32 cellular contexts compared by ENCODE assay signal in the genomic region with DNA sequence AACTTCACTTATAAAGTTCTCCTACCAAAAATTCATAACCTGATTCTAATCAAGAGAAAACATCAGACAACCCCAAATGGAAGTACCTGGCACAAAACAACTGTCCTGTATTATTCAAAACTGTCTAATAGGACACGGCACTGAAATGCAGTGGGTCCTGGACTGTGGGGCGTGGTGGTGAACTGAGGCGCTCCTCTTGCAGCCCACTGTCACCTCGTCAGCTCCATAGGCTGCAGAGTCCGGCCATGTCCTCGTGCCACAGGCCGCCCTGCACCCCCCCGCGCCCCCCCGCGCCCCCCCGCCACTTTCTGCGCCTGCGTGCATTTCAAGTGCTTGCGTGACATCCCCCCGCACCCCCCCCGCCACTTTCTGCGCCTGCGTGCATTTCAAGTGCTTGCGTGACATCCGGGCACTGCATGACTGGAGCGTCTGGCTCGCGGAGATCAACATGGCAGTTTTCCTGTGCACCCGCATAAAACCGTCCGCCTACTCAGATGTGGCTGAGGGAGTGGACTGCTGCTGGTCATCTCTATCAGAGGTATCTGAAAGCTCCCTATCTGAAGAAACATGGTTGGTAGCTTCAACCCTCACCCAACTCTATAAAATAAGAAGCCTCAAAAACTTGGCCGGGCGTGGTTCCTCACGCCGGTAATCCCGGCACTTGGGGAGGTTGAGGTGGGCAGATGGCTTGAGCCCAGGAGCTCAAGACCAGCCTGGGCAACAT. TPM values are rescaled to one million over a fixed set of nuclear protein-coding genes. Genes with fewer than 3 reads are reported as not detected.
DNase-seq lines count a peak whose midpoint lies in the region; ATAC-seq, FAIRE-seq and TF ChIP-seq lines count a peak whose summit lies in the region.
"Had no signal": no experiment of that assay in that cellular context is flagged by ENCODE, and none has a peak within 500 bp of the region (broad histone marks: within the 10 kb centered on the region; RNA-seq: fewer than 3 reads in every experiment).

No MANE protein-coding gene starts in this region.

- H3K79me2 ChIP-seq in K562 (ENCODE audit: control insufficient read depth, insufficient read depth, low read length), result peaks cover 48% of the 10 kb centered on the region
- H3K79me2 ChIP-seq in trophoblast cell (ENCODE audit: control insufficient read depth, insufficient read depth, low read length, poor library complexity), result no peaks in the 10 kb centered on the region

- intact Hi-C loops in Panc1 (cut with micrococcal nuclease; ENCODE audit: unreplicated experiment) (no loop called here), K562 (cut with micrococcal nuclease) (loop anchor here (5.0 kb wide), 1 partner anchor 314 kb away; the partner anchor contains the start of gene TMSB4X)
- intact Hi-C loops in CD4-positive, alpha-beta T cell (cut with DNase I, micrococcal nuclease), result no loop called here

- H3K27ac ChIP-seq in Panc1 (ENCODE audit: low read length) (peak overlapping the region; percentile 39; the same call in 1 of the 2 replicates), K562 (ENCODE audit: extremely low read depth, low read depth, low read length) (peak overlapping the region; percentile 90), trophoblast cell (ENCODE audit: low read depth, low read length) (no peak overlapping the region)
- H3K27ac ChIP-seq in CD4-positive, alpha-beta T cell (ENCODE audit: low read depth, low read length), result no peak overlapping the region
- H3K27ac ChIP-seq: BLaER1 had no signal

- H3K9me3 Mint-ChIP-seq in CD4-positive, alpha-beta T cell, result no peaks in the 10 kb centered on the region
- H3K9me3 Mint-ChIP-seq: CD8-positive, alpha-beta T cell had no signal

- no peaks in the 10 kb centered on the region for H3K9me1 ChIP-seq in K562 (ENCODE audit: control insufficient read depth, insufficient read depth, low read length)

- no peak overlapping the region for H3K23ac ChIP-seq in trophoblast cell (ENCODE audit: low read length)

- TF ChIP-seq CTCF in Panc1 (IDR thresholded peaks at IDR 0.05) (no peak), K562 (IDR thresholded peaks at IDR 0.05 in 2 of 3, conservative IDR thresholded peaks at IDR 0.05 in 1 of 3; ENCODE audit: insufficient read depth in 2 of 3, low read depth in 1 of 3, low read length in 3 of 3) (no peak)
- no peak for TF ChIP-seq CTCF in CD4-positive, alpha-beta T cell (IDR thresholded peaks at IDR 0.05)

- H3K4me3 ChIP-seq in Panc1 (ENCODE audit: low read depth in 2 of 2, low read length in 2 of 2) (no peak overlapping the region), K562 (peak overlapping the region; percentile 58), trophoblast cell (ENCODE audit: low read depth, low read length) (no peak overlapping the region)
- H3K4me3 ChIP-seq: BLaER1, GM12878 had no signal

- no peak overlapping the region for H3K4me3 Mint-ChIP-seq in CD4-positive, alpha-beta T cell
- H3K4me3 Mint-ChIP-seq: CD14-positive monocyte; CD4-positive, CD25-positive, alpha-beta regulatory T cell; CD8-positive, alpha-beta T cell had no signal

- H4K91ac ChIP-seq in trophoblast cell (ENCODE audit: low read depth, low read length), result peak overlapping the region; percentile 6

- no TSS peak for BruUV-seq in Panc1 (replicated peaks; lab: Mats Ljungman, UMichigan)
- no TSS peak for BruUV-seq in K562 (replicated peaks; lab: Mats Ljungman, UMichigan)

- no peak overlapping the region for H3K27ac Mint-ChIP-seq in CD4-positive, alpha-beta T cell
- H3K27ac Mint-ChIP-seq: CD14-positive monocyte; CD4-positive, CD25-positive, alpha-beta regulatory T cell; CD8-positive, alpha-beta T cell had no signal

- TF ChIP-seq EP300 in K562 (IDR thresholded peaks at IDR 0.05; ENCODE audit: low read length), result no peak

- no peak overlapping the region for H2BK12ac ChIP-seq in trophoblast cell (ENCODE audit: low read length)

- in situ Hi-C loops in Panc1 (cut with HindIII; ENCODE audit: low pct_unique_long_range_greater_than_20kb, low sequenced_read_pairs) (no loop called here), K562 (cut with MboI) (no loop called here)

- H3K4me1 ChIP-seq in Panc1 (ENCODE audit: control insufficient read depth, insufficient read depth, low read length) (no peaks in the 10 kb centered on the region), K562 (replicated peaks in 1 of 2; ENCODE audit: control insufficient read depth in 2 of 2, insufficient read depth in 2 of 2, low read length in 2 of 2) (peaks cover 2 to 24% of the 10 kb centered on the region in 2 experiments; a peak in 4 of 5 replicates), trophoblast cell (ENCODE audit: control insufficient read depth in 1 of 2, insufficient read depth in 2 of 2, low read length in 2 of 2) (no peaks in the 10 kb centered on the region)
- H3K4me1 ChIP-seq: BE2C, BLaER1 had no signal

- H4K12ac ChIP-seq in trophoblast cell (ENCODE audit: low read depth, low read length), result no peak overlapping the region

- no peaks in the 10 kb centered on the region for H3K36me3 Mint-ChIP-seq in CD4-positive, alpha-beta T cell (ENCODE audit: low read depth)
- H3K36me3 Mint-ChIP-seq: CD14-positive monocyte; CD4-positive, CD25-positive, alpha-beta regulatory T cell; CD8-positive, alpha-beta T cell had no signal

- H3K9me3 ChIP-seq in Panc1 (ENCODE audit: control insufficient read depth, insufficient read depth, low read depth, low read length) (no peaks in the 10 kb centered on the region), K562 (replicated peaks; ENCODE audit: control insufficient read depth, insufficient read depth, low read depth, low read length) (no peaks in the 10 kb centered on the region), trophoblast cell (ENCODE audit: insufficient read depth, low read depth, low read length) (no peaks in the 10 kb centered on the region)
- no peaks in the 10 kb centered on the region for H3K9me3 ChIP-seq in CD4-positive, alpha-beta T cell (ENCODE audit: control insufficient read depth, low read length)
- H3K9me3 ChIP-seq: BE2C had no signal

- DNase-seq in DMS114 treated with DMSO at 0.1 percent for 48 hours (lab: John Stamatoyannopoulos, UW; ENCODE audit: unreplicated experiment) (peak; percentile 3), Panc1 (ENCODE audit: low read depth, low spot score) (no peak), K562 (ENCODE audit: extremely low read depth in 1 of 4, low spot score in 3 of 4) (peak; percentile 33 to 84 (median 43)), trophoblast cell (peak in 1 of 2 donors; percentile 40)
- DNase-seq in CD4-positive, alpha-beta T cell, result no peak
- DNase-seq: 8988T; ACHN; BE2C; C1 segment of cervical spinal cord; Caco-2; Calu3; CD4-positive, CD25-positive, alpha-beta regulatory T cell; CD8-positive, alpha-beta T cell; DMS153; DMS53; DMS79; DND-41; EL; GDM1 had no signal

- no peak for TF ChIP-seq RAD21 in K562 (CRISPR knock-in tag; conservative IDR thresholded peaks at IDR 0.05 in 1 of 2, IDR thresholded peaks at IDR 0.05 in 1 of 2)

- no peaks in the 10 kb centered on the region for H3K36me3 ChIP-seq in Panc1 (ENCODE audit: control insufficient read depth, insufficient read depth, low read length)
- peaks cover 9% of the 10 kb centered on the region; the same call in 2 of the 3 replicates for H3K36me3 ChIP-seq in K562 (ENCODE audit: control insufficient read depth, insufficient read depth, low read length)
- no peaks in the 10 kb centered on the region for H3K36me3 ChIP-seq in trophoblast cell (ENCODE audit: control insufficient read depth in 1 of 2, insufficient read depth in 2 of 2, low read length in 2 of 2)
- H3K36me3 ChIP-seq: BE2C, BLaER1 had no signal

- peak; percentile 55 for FAIRE-seq in K562 (lab: Jason Lieb, UNC)
- FAIRE-seq: A204.1, D721Med, GM12878, GM12892 had no signal

- no peak overlapping the region for H3K14ac ChIP-seq in trophoblast cell (ENCODE audit: low read length)

- H2BK5ac ChIP-seq in trophoblast cell (ENCODE audit: low read depth, low read length, poor library complexity), result no peak overlapping the region

- no peaks in the 10 kb centered on the region for H3K79me1 ChIP-seq in trophoblast cell (ENCODE audit: low read length)

- no peaks in the 10 kb centered on the region for H3K4me1 Mint-ChIP-seq in CD4-positive, alpha-beta T cell (ENCODE audit: low read depth)
- H3K4me1 Mint-ChIP-seq: CD14-positive monocyte had no signal

- CTCF ChIA-PET in Panc1 (lab: Charles Lee) (no interaction called here), K562 (lab: Yijun Ruan, JAX; ENCODE audit: low intra/inter-chr PET ratio) (no interaction called here)
- CTCF ChIA-PET in CD4-positive, alpha-beta T cell (lab: Charles Lee), result interaction anchor here (0.6 to 0.7 kb wide), 2 partner anchors 24 to 93 kb away, joined by 5 read pairs; no protein-coding TSS in a partner anchor

- POLR2A ChIA-PET in Panc1 (lab: Charles Lee), result no interaction called here
- POLR2A ChIA-PET in K562 (lab: Yijun Ruan, JAX), result interaction anchor here (0.6 to 2.0 kb wide), 3 partner anchors 12 to 316 kb away, joined by 3 to 10 read pairs (median 9); partner anchors contain the start of gene TMSB4X
- POLR2A ChIA-PET in CD4-positive, alpha-beta T cell (lab: Charles Lee), result no interaction called here

- H4K8ac ChIP-seq in trophoblast cell (ENCODE audit: low read depth, low read length), result no peak overlapping the region

- no peaks in the 10 kb centered on the region for H4K20me1 ChIP-seq in K562 (replicated peaks; ENCODE audit: control insufficient read depth, insufficient read depth, low read length)
- H4K20me1 ChIP-seq: BLaER1 had no signal

- H3K4me2 ChIP-seq in K562 (ENCODE audit: insufficient read depth, low read length) (peak overlapping the region; percentile 73), trophoblast cell (ENCODE audit: low read length) (no peak overlapping the region)
- H3K4me2 ChIP-seq: BLaER1 had no signal

- no peaks in the 10 kb centered on the region for H3K27me3 Mint-ChIP-seq in CD4-positive, alpha-beta T cell
- H3K27me3 Mint-ChIP-seq: CD4-positive, CD25-positive, alpha-beta regulatory T cell had no signal

- peak; percentile 82 for TF ChIP-seq POLR2A in K562 (conservative IDR thresholded peaks at IDR 0.05)

- WGBS in K562 (ENCODE audit: insufficient coverage, low coverage, missing lambda C conversion rate), result 29% methylated on average over 16 of the region's 32 CpGs
- no CpG with 5 or more reads among the region's 32 CpGs for WGBS in trophoblast cell (ENCODE audit: extremely low coverage, insufficient coverage, insufficient read length)

- no peaks in the 10 kb centered on the region for H3K27me3 ChIP-seq in Panc1 (ENCODE audit: control insufficient read depth, insufficient read depth, low read length)
- no peaks in the 10 kb centered on the region for H3K27me3 ChIP-seq in K562 (ENCODE audit: control insufficient read depth in 2 of 2, insufficient read depth in 2 of 2, low read length in 2 of 2)
- H3K27me3 ChIP-seq in trophoblast cell (ENCODE audit: insufficient read depth, low read length), result no peaks in the 10 kb centered on the region
- H3K27me3 ChIP-seq in CD4-positive, alpha-beta T cell (ENCODE audit: control insufficient read depth, insufficient read depth, low read length), result no peaks in the 10 kb centered on the region
- H3K27me3 ChIP-seq: BE2C had no signal

- H2BK120ac ChIP-seq in trophoblast cell (ENCODE audit: insufficient read depth, low read length, poor library complexity), result no peak overlapping the region

- no peak overlapping the region for H3K18ac ChIP-seq in trophoblast cell (ENCODE audit: low read length)

- H2AFZ ChIP-seq in K562 (ENCODE audit: low read depth, low read length) (0 out of 2 replicates have a peak overlapping the region, but pooled peaks have one; percentile 68), trophoblast cell (ENCODE audit: insufficient read depth, low read length, poor library complexity) (no peak overlapping the region)

- H3K4ac ChIP-seq in trophoblast cell (ENCODE audit: low read depth, low read length), result no peak overlapping the region

- H3K9ac ChIP-seq in K562 (ENCODE audit: insufficient read depth in 1 of 2, low read depth in 2 of 2, low read length in 2 of 2) (peak overlapping the region; percentile 88 to 90), trophoblast cell (ENCODE audit: low read length) (no peak overlapping the region)
- H3K9ac ChIP-seq: BLaER1 had no signal

- ATAC-seq in Panc1 (no peak), K562 (peak; percentile 82), HG02798 (IDR thresholded peaks at IDR 0.05; ENCODE audit: poor library complexity, unreplicated experiment) (no peak), GM19328 (IDR thresholded peaks at IDR 0.05; ENCODE audit: unreplicated experiment) (no peak), HG02852 (IDR thresholded peaks at IDR 0.05; ENCODE audit: unreplicated experiment) (no peak)
- no peak for ATAC-seq in CD4-positive, alpha-beta T cell (ENCODE audit: poor library complexity)
- ATAC-seq: CD8-positive, alpha-beta T cell; GM12878 had no signal

- no peak overlapping the region for H2AK5ac ChIP-seq in trophoblast cell (ENCODE audit: low read length)

RNA-seq across cellular contexts. Expression of gene ATXN3L, which starts 28.8 kb away (rescaled TPM):
- total RNA-seq in Panc1 (2021; ENCODE audit: unreplicated experiment) (not detected), K562 (2014; rRNA removed) (not detected in 2 replicates), K562 (2014; rRNA removed; fragmentation: Illumina TruSeq; extraction: Trizol) (not detected in 2 replicates), K562 (2015; rRNA removed; fragmentation: Illumina TruSeq; extraction: Trizol) (not detected in 2 replicates), K562 (2021) (not detected in 2 replicates)
- not detected for polyA plus RNA-seq in Panc1 (2012; ENCODE audit: insufficient read length)
- 0.21 and 0.67 TPM in 2 replicates for total RNA-seq in K562 (2011; cell fraction: chromatin; rRNA removed; ENCODE audit: low replicate concordance)
- not detected in 2 replicates for total RNA-seq in K562 (2011; cell fraction: nucleolus; rRNA removed)
- total RNA-seq in K562 (2011; cell fraction: nucleoplasm; rRNA removed), result not detected in 2 replicates
- polyA plus RNA-seq in K562 (2011; rRNA removed) (not detected in 2 replicates), K562 (2014; fragmentation: Illumina TruSeq; extraction: Trizol) (not detected in 2 replicates), K562 (2014; fragmentation: Nextera tagmentation; extraction: Ambion mirVana) (under 1 TPM; 0.04 to 0.31 TPM), K562 (2014; rRNA removed) (not detected in 2 replicates)
- polyA plus RNA-seq in K562 (2011; cell fraction: cytosol; rRNA removed), result not detected in 2 replicates
- not detected in 2 replicates for polyA plus RNA-seq in K562 (2011; cell fraction: nucleus; rRNA removed)
- 1.9 and 5.9 TPM in 2 replicates for polyA plus RNA-seq in K562 (2012)
- not detected in 2 replicates for polyA minus RNA-seq in K562 (2011; rRNA and poly(A)+ RNA removed)
- not detected in 2 replicates for polyA minus RNA-seq in K562 (2011; cell fraction: cytosol; rRNA and poly(A)+ RNA removed)
- 0.27 and 0.33 TPM in 2 replicates for polyA minus RNA-seq in K562 (2011; cell fraction: nucleus; rRNA and poly(A)+ RNA removed)
- not detected in 2 replicates for polyA plus RNA-seq in trophoblast cell (2013)
- not detected for total RNA-seq in CD4-positive, alpha-beta T cell
- total RNA-seq: A673; Caco-2; Calu3; CD4-positive, CD25-positive, alpha-beta regulatory T cell; CD8-positive, alpha-beta T cell; Daoy; G401; GM12878 had no signal
- polyA plus RNA-seq: AG04450; CD14-positive monocyte; CD4-positive, CD25-positive, alpha-beta regulatory T cell; GM12878 had no signal

Comparison
In these comparisons a context has a peak if more than half of its experiments do, and no peak if none do; other contexts are left out.
1. DNase-seq: peak in DMS114 treated with DMSO at 0.1 percent for 48 hours (single experiment) and K562 (4 of 4); none in Panc1 (single experiment) and CD4-positive, alpha-beta T cell (0 of 10).
2. H3K27ac ChIP-seq: peak in Panc1 (single experiment) and K562 (single experiment); none in trophoblast cell (single experiment) and CD4-positive, alpha-beta T cell (single experiment).